ENCODE assay signal across 1 cellular context in genomic region chr17:81400154-81400938, GRCh38.
TF ChIP-seq lines count a peak whose summit lies in the region.

No MANE protein-coding gene starts in this region.

TF ChIP-seq in K562, 482 proteins besides CTCF, POLR2A, EP300 and RAD21 (continued from another document and continues in another):
- TF ChIP-seq MGA (IDR thresholded peaks at IDR 0.05) (peak; percentile 60), NR0B1 (IDR thresholded peaks at IDR 0.05; ENCODE audit: partially characterized antibody) (no peak), ZFP30 (CRISPR knock-in tag; IDR thresholded peaks at IDR 0.05; ENCODE audit: borderline replicate concordance) (no peak), UBTF (IDR thresholded peaks at IDR 0.05; ENCODE audit: borderline replicate concordance in 1 of 2, low read depth in 2 of 2, low read length in 2 of 2) (peak in 1 of 2 experiments; percentile 71; a peak in 2 of 4 replicates), MED1 (CRISPR knock-in tag; IDR thresholded peaks at IDR 0.05; ENCODE audit: borderline replicate concordance) (no peak), HMGXB4 (CRISPR knock-in tag; IDR thresholded peaks at IDR 0.05) (no peak), ZNF764 (CRISPR knock-in tag; IDR thresholded peaks at IDR 0.05; ENCODE audit: low read depth) (no peak), ZNF274 (IDR thresholded peaks at IDR 0.05; ENCODE audit: borderline replicate concordance, low read depth, low read length) (no peak), IRF1 (CRISPR knock-in tag; IDR thresholded peaks at IDR 0.05; ENCODE audit: borderline replicate concordance) (no peak), NRF1 (conservative IDR thresholded peaks at IDR 0.05 in 1 of 2, IDR thresholded peaks at IDR 0.05 in 1 of 2) (peak; percentile 48 to 58), PHB2 (IDR thresholded peaks at IDR 0.05; ENCODE audit: low read depth) (no peak), ELF4 (CRISPR knock-in tag; IDR thresholded peaks at IDR 0.05) (no peak), TFAP4 (CRISPR knock-in tag; IDR thresholded peaks at IDR 0.05; ENCODE audit: borderline replicate concordance) (peak; percentile 46; the same call in 1 of the 2 replicates), SREBF2 (CRISPR knock-in tag; IDR thresholded peaks at IDR 0.05) (no peak), ZKSCAN8 (CRISPR knock-in tag; IDR thresholded peaks at IDR 0.05) (no peak), BCL6 (CRISPR knock-in tag; IDR thresholded peaks at IDR 0.05) (no peak), ZBTB8A (IDR thresholded peaks at IDR 0.05; ENCODE audit: partially characterized antibody) (no peak), HDAC8 (tag; IDR thresholded peaks at IDR 0.05) (no peak), CBX3 (IDR thresholded peaks at IDR 0.05; ENCODE audit: borderline replicate concordance in 1 of 2, low read length in 2 of 2) (no peak), CBFA2T3 (IDR thresholded peaks at IDR 0.05) (no peak), ZBTB33 (CRISPR knock-in tag; IDR thresholded peaks at IDR 0.05) (no peak), ESRRA (IDR thresholded peaks at IDR 0.05; ENCODE audit: borderline replicate concordance, low read depth) (no peak), PHF8 (IDR thresholded peaks at IDR 0.05; ENCODE audit: borderline replicate concordance, low read length) (peak; percentile 42; the same call in 1 of the 2 replicates), VEZF1 (CRISPR knock-in tag; IDR thresholded peaks at IDR 0.05) (peak; percentile 15; the same call in 1 of the 2 replicates), XRCC5 (IDR thresholded peaks at IDR 0.05; ENCODE audit: low read depth, low read length) (no peak), YY1 (IDR thresholded peaks at IDR 0.05; ENCODE audit: borderline replicate concordance in 1 of 3, control insufficient read depth in 1 of 3, extremely low read depth in 1 of 3, insufficient read depth in 3 of 3, insufficient read length in 1 of 3, insufficient replicate concordance in 2 of 3, low read depth in 1 of 3, low read length in 2 of 3) (no peak), POLR3A (IDR thresholded peaks at IDR 0.05; ENCODE audit: borderline replicate concordance, extremely low read depth, insufficient read depth, insufficient read length) (no peak), TEAD2 (tag; IDR thresholded peaks at IDR 0.05) (no peak), LEF1 (IDR thresholded peaks at IDR 0.05) (no peak), PTBP1 (IDR thresholded peaks at IDR 0.05; ENCODE audit: low read depth, low read length) (no peak), ATF3 (IDR thresholded peaks at IDR 0.05) (no peak), ATF3 (CRISPR knock-in tag; conservative IDR thresholded peaks at IDR 0.05) (0 out of 2 replicates have a peak, but pooled peaks have one; percentile 42)
